Comparison of ENCODE assay signal across 8 cellular contexts in genomic region chr6:52994031-52994788, GRCh38. TPM values are rescaled to one million over a fixed set of nuclear protein-coding genes. Genes with fewer than 3 reads are reported as not detected.
A peak's percentile ranks its signal among the peaks of the same experiment; 100 is the strongest.
DNase-seq lines count a peak whose midpoint lies in the region; ATAC-seq, FAIRE-seq and TF ChIP-seq lines count a peak whose summit lies in the region.

No MANE protein-coding gene starts in this region.

- H2AFZ ChIP-seq in H1 (ENCODE audit: low read length), result 0 out of 2 replicates have a peak overlapping the region, but pooled peaks have one; percentile 64

- peak overlapping the region; percentile 72 to 93 (median 90) for H3K9ac ChIP-seq in H1 (replicated peaks in 1 of 4; ENCODE audit: extremely low read depth in 1 of 4, low read depth in 3 of 4, low read length in 3 of 4)

- H2BK120ac ChIP-seq in H1 (replicated peaks; ENCODE audit: low read depth, low read length), result no peak overlapping the region

- H4K20me1 ChIP-seq in H1 (replicated peaks in 1 of 2; ENCODE audit: control insufficient read depth in 1 of 2, insufficient read depth in 2 of 2, low read length in 2 of 2), result peaks cover 0 to 1% of the 10 kb centered on the region in 2 experiments

- no peak for TF ChIP-seq CTCF in RWPE2 (IDR thresholded peaks at IDR 0.05; ENCODE audit: poor library complexity, severe bottlenecking)
- no peak for TF ChIP-seq CTCF in H1 (IDR thresholded peaks at IDR 0.05; ENCODE audit: control extremely low read depth in 1 of 3, insufficient read depth in 1 of 3, low read depth in 1 of 3, low read length in 3 of 3)
- no peak for TF ChIP-seq CTCF in mesothelial cell of epicardium (IDR thresholded peaks at IDR 0.05; ENCODE audit: unreplicated experiment)

- H3K4me1 ChIP-seq in RWPE2 (ENCODE audit: insufficient read depth, poor library complexity, severe bottlenecking) (peaks cover 29% of the 10 kb centered on the region), H1 (replicated peaks in 1 of 4; ENCODE audit: control insufficient read depth in 3 of 4, insufficient read depth in 4 of 4, low read length in 3 of 4) (no peaks in the 10 kb centered on the region; a peak in 1 of 7 replicates)

- no peak overlapping the region for H3K23ac ChIP-seq in H1 (ENCODE audit: insufficient read length)

- WGBS in H1 (ENCODE audit: extremely low coverage in 1 of 2, insufficient coverage in 1 of 2, insufficient read length in 1 of 2, insufficient replicate concordance in 2 of 2, low coverage in 1 of 2, low lambda C conversion rate in 2 of 2, missing lambda C conversion rate in 1 of 2), 2 experiments, result 18% methylated on average over 27 of the region's 28 CpGs; no CpG with 5 or more reads in 1 of the 2 experiments

- peaks cover 18% of the 10 kb centered on the region for H3K4me1 Mint-ChIP-seq in mesothelial cell of epicardium

- peaks cover 5% of the 10 kb centered on the region for H3K27me3 Mint-ChIP-seq in mesothelial cell of epicardium (ENCODE audit: low read depth)

- H3K4me3 ChIP-seq in RWPE2 (ENCODE audit: severe bottlenecking) (peak overlapping the region; percentile 46), H1 (ENCODE audit: extremely low read depth in 1 of 4, insufficient read depth in 2 of 4, low read depth in 3 of 4, low read length in 4 of 4) (peak overlapping the region; percentile 72 to 92 (median 76))

- no peak overlapping the region for H2BK12ac ChIP-seq in H1 (ENCODE audit: low read depth, low read length)

- H3K9me3 ChIP-seq in RWPE2 (ENCODE audit: severe bottlenecking) (no peaks in the 10 kb centered on the region), H1 (ENCODE audit: insufficient read depth in 2 of 2, low read depth in 1 of 2, low read length in 1 of 2) (no peaks in the 10 kb centered on the region)

- H3K4ac ChIP-seq in H1 (replicated peaks; ENCODE audit: insufficient read length, low read depth, low read length), result peak overlapping the region; percentile 57

- H3K27me3 ChIP-seq in RWPE2 (ENCODE audit: insufficient read depth, poor library complexity, severe bottlenecking), result no peaks in the 10 kb centered on the region
- no peaks in the 10 kb centered on the region for H3K27me3 ChIP-seq in H1 (replicated peaks in 1 of 4; ENCODE audit: control insufficient read depth in 3 of 4, extremely low read depth in 1 of 4, insufficient read depth in 3 of 4, low read length in 3 of 4)

- H2BK15ac ChIP-seq in H1 (ENCODE audit: low read length), result peak overlapping the region; percentile 40; the same call in 1 of the 2 replicates

- H3K4me3 Mint-ChIP-seq in mesothelial cell of epicardium, result peak overlapping the region; percentile 95

- peak overlapping the region; percentile 87 for H3K18ac ChIP-seq in H1 (ENCODE audit: extremely low read depth, low read length)

- no peaks in the 10 kb centered on the region for H3K79me2 ChIP-seq in H1 (ENCODE audit: control insufficient read depth in 1 of 2, insufficient read depth in 2 of 2, low read length in 2 of 2)

- H3K23me2 ChIP-seq in H1 (ENCODE audit: low read depth, low read length), result no peaks in the 10 kb centered on the region; the same call in 1 of the 2 replicates

- no peak; a peak in 1 of 4 replicates for TF ChIP-seq RAD21 in H1 (IDR thresholded peaks at IDR 0.05 in 1 of 2, conservative IDR thresholded peaks at IDR 0.05 in 1 of 2; ENCODE audit: low read depth in 2 of 2, low read length in 2 of 2)

- no peaks in the 10 kb centered on the region for H3K79me1 ChIP-seq in H1 (ENCODE audit: low read depth, low read length)

- H4K8ac ChIP-seq in H1 (ENCODE audit: extremely low read depth, insufficient read depth, low read length), result peak overlapping the region; percentile 94; the same call in 1 of the 2 replicates

- TF ChIP-seq EP300 in H1 (IDR thresholded peaks at IDR 0.05; ENCODE audit: borderline replicate concordance in 1 of 2, low read depth in 2 of 2, low read length in 2 of 2), result no peak

- H3K36me3 Mint-ChIP-seq in mesothelial cell of epicardium, result peaks cover 22% of the 10 kb centered on the region

- POLR2A ChIA-PET in H1 (lab: Charles Lee; ENCODE audit: partially characterized antibody), result interaction anchor here (0.7 to 2.6 kb wide), 9 partner anchors 9 to 365 kb away, joined by 3 to 10 read pairs (median 3); partner anchors contain the start of gene FBXO9

- H3K56ac ChIP-seq in H1 (replicated peaks; ENCODE audit: insufficient read length, low read depth, low read length), result peak overlapping the region; percentile 57

- H2BK20ac ChIP-seq in H1 (ENCODE audit: low read length), result no peak overlapping the region

- CTCF ChIA-PET in H1 (lab: Charles Lee; ENCODE audit: partially characterized antibody), result interaction anchor here (0.6 to 3.4 kb wide), 20 partner anchors 7 to 325 kb away, joined by 3 to 21 read pairs (median 4); no protein-coding TSS in a partner anchor

- H4K5ac ChIP-seq in H1 (ENCODE audit: insufficient read length, low read depth, low read length), result peak overlapping the region; percentile 58

- H2BK5ac ChIP-seq in H1 (ENCODE audit: low read depth, low read length), result peak overlapping the region; percentile 90

- peak overlapping the region; percentile 99 for H3K27ac Mint-ChIP-seq in mesothelial cell of epicardium

- no peak overlapping the region for H2AK5ac ChIP-seq in H1 (ENCODE audit: low read depth, low read length)

- TF ChIP-seq POLR2A in H1 (IDR thresholded peaks at IDR 0.05; ENCODE audit: control extremely low read depth in 1 of 2, low read depth in 2 of 2, low read length in 2 of 2), result 0 out of 3 replicates have a peak, but pooled peaks of 1 of the 2 experiments have one; percentile 18

- no peak for FAIRE-seq in H1 (lab: Jason Lieb, UNC)
- FAIRE-seq in urothelium cell line (lab: Jason Lieb, UNC), result no peak

- H3K4me2 ChIP-seq in H1 (ENCODE audit: insufficient read depth in 1 of 2, low read depth in 2 of 2, low read length in 2 of 2), result peak overlapping the region; percentile 88 to 91

- H3K36me3 ChIP-seq in RWPE2 (ENCODE audit: low read depth), result peaks cover 10% of the 10 kb centered on the region
- no peaks in the 10 kb centered on the region for H3K36me3 ChIP-seq in H1 (ENCODE audit: control insufficient read depth in 2 of 4, insufficient read depth in 4 of 4, low read length in 3 of 4)

- peak overlapping the region; percentile 14 for H4K91ac ChIP-seq in H1 (replicated peaks; ENCODE audit: insufficient read length, low read length)

- DNase-seq in DMS153 treated with DMSO at 0.1 percent for 48 hours (lab: John Stamatoyannopoulos, UW; ENCODE audit: unreplicated experiment) (peak; percentile 33), RWPE2 (ENCODE audit: low spot score) (no peak), H1 (ENCODE audit: low read depth in 1 of 2, low spot score in 2 of 2) (no peak), mesothelial cell of epicardium (ENCODE audit: low spot score in 2 of 2, unreplicated experiment in 2 of 2) (peak in 1 of 2 experiments; percentile 39), urothelium cell line (ENCODE audit: low spot score) (peak; percentile 40)

- H3K27ac ChIP-seq in RWPE2 (ENCODE audit: poor library complexity, severe bottlenecking) (peak overlapping the region; percentile 77), H1 (ENCODE audit: low read depth, low read length) (peak overlapping the region; percentile 97)

- peak overlapping the region; percentile 63 for H3K14ac ChIP-seq in H1 (ENCODE audit: insufficient read length)

- ATAC-seq in HG02678 (IDR thresholded peaks at IDR 0.05; ENCODE audit: unreplicated experiment) (peak; percentile 3), RWPE2 (ENCODE audit: low read depth) (peak; percentile 2; the same call in 1 of the 3 replicates), HG02870 (IDR thresholded peaks at IDR 0.05; ENCODE audit: unreplicated experiment) (no peak), GM18511 (IDR thresholded peaks at IDR 0.05; ENCODE audit: unreplicated experiment) (no peak)

- no peaks in the 10 kb centered on the region for H3K9me3 Mint-ChIP-seq in mesothelial cell of epicardium

TF ChIP-seq in H1, 55 proteins besides CTCF, POLR2A, EP300 and RAD21:
- peak; percentile 45; the same call in 1 of the 2 replicates for TF ChIP-seq YY1 (IDR thresholded peaks at IDR 0.05; ENCODE audit: low read depth, low read length)
- no peak for TF ChIP-seq JUND (IDR thresholded peaks at IDR 0.05; ENCODE audit: low read length)
TF ChIP-seq in H1: peak in this region for 1.

RNA-seq across cellular contexts. Expression of gene GSTA4, which starts 0.9 kb away (rescaled TPM):
- 13.2 and 13.9 TPM in 2 replicates for total RNA-seq in H1 (2021; fragmentation: NEBNext Ultra II Directional; extraction: Animal tissue kit (Norgen Biotek cat#: 25700))
- polyA plus RNA-seq in H1 (2011; rRNA removed), result 12.6 and 21.6 TPM in 2 replicates
- polyA plus RNA-seq in H1 (2011; cell fraction: cytosol; rRNA removed), result 25.8 TPM
- polyA plus RNA-seq in H1 (2011; cell fraction: nucleus; rRNA removed), result 5.2 TPM
- 16.3 to 20.3 TPM (median 18.1 TPM) in 4 replicates for polyA plus RNA-seq in H1 (2012, experiment 1 of 2)
- 14.5 TPM for polyA plus RNA-seq in H1 (2012, experiment 2 of 2)
- 15.1 TPM for polyA plus RNA-seq in H1 (2013, experiment 1 of 2)
- 13.9 TPM for polyA plus RNA-seq in H1 (2013, experiment 2 of 2)
- 8.0 and 8.5 TPM in 2 replicates for polyA minus RNA-seq in H1 (2011; rRNA and poly(A)+ RNA removed)
- polyA minus RNA-seq in H1 (2011; cell fraction: cytosol; rRNA and poly(A)+ RNA removed), result 4.6 TPM
- polyA minus RNA-seq in H1 (2011; cell fraction: nucleus; rRNA and poly(A)+ RNA removed), result 6.3 TPM
- 66.2 to 69.5 TPM (median 68.8 TPM) in 3 replicates for total RNA-seq in mesothelial cell of epicardium

Comparison
In these comparisons a context has a peak if more than half of its experiments do, and no peak if none do; other contexts are left out.
1. DNase-seq: peak in DMS153 treated with DMSO at 0.1 percent for 48 hours (single experiment) and urothelium cell line (single experiment); none in RWPE2 (single experiment) and H1 (0 of 2).
2. ATAC-seq: peak in HG02678 (single experiment) and RWPE2 (single experiment); none in HG02870 (single experiment) and GM18511 (single experiment).